In the genomic region with DNA sequence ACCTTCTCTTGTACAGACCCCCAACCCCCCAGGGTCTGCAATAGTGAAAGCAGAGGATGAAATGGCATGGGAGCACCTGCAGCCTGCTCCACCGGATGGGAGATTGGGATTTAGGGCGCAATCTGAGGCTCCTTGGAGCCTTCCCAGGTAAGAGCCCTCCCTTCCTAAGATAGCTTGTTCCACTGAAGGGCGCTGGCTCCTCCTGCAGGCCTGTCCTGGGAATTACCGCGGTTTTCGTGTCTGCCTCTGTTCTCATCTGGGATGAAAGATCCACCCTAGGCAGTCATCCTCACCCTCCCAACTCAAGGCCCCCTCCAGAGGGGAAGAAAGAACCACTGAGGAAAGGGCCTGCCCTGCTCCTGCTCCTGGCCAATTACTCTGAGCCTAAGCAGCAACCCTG, we compare ENCODE assay signal across 9 cellular contexts.
A peak's percentile ranks its signal among the peaks of the same experiment; 100 is the strongest.
DNase-seq lines count a peak whose midpoint lies in the region; ATAC-seq and TF ChIP-seq lines count a peak whose summit lies in the region.
"Had no signal": no experiment of that assay in that cellular context is flagged by ENCODE, and none has a peak within 500 bp of the region (broad histone marks: within the 10 kb centered on the region; RNA-seq: fewer than 3 reads in every experiment).

No MANE protein-coding gene starts in this region.

- H3K27me3 ChIP-seq in GM23248 (replicated peaks; ENCODE audit: insufficient read depth), result no peaks in the 10 kb centered on the region

- H3K27ac Mint-ChIP-seq in nephron, result no peak overlapping the region
- H3K27ac Mint-ChIP-seq: B cell had no signal

- no peaks in the 10 kb centered on the region for H3K79me2 ChIP-seq in GM23248 (ENCODE audit: insufficient read depth)

- H3F3A ChIP-seq in GM23248 (ENCODE audit: insufficient read depth), result no peaks in the 10 kb centered on the region

- WGBS in GM23248 (ENCODE audit: low coverage in 1 of 2, low lambda C conversion rate in 2 of 2, missing lambda C conversion rate in 2 of 2), 2 experiments, result 0 to 6% methylated on average over 3 to 6 of the region's 6 CpGs

- no peak overlapping the region for H3K9ac ChIP-seq in GM23248

- H3K4me2 ChIP-seq in GM23248 (ENCODE audit: unreplicated experiment), result no peak overlapping the region

- peak; percentile 9 for TF ChIP-seq CTCF in cardiac fibroblast (IDR thresholded peaks at IDR 0.05; ENCODE audit: low read depth, low read length)
- peak; percentile 72 to 84 (median 74) for TF ChIP-seq CTCF in nephron (IDR thresholded peaks at IDR 0.05; ENCODE audit: unreplicated experiment in 3 of 3)

- H3K36me3 ChIP-seq in GM23248 (ENCODE audit: low read depth), result no peaks in the 10 kb centered on the region

- no peak overlapping the region for H3K4me3 Mint-ChIP-seq in nephron
- H3K4me3 Mint-ChIP-seq: B cell had no signal

- no peaks in the 10 kb centered on the region for H3K27me3 Mint-ChIP-seq in nephron (ENCODE audit: low read depth)
- H3K27me3 Mint-ChIP-seq: B cell had no signal

- no peaks in the 10 kb centered on the region for H3K9me3 ChIP-seq in GM23248 (ENCODE audit: low read depth)

- H3K4me1 ChIP-seq in GM23248 (ENCODE audit: insufficient read depth), result no peaks in the 10 kb centered on the region

- H3K9me3 Mint-ChIP-seq in nephron, result peaks cover 3% of the 10 kb centered on the region

- no peak overlapping the region for H2AFZ ChIP-seq in GM23248

- in situ Hi-C loops in GM23248 (cut with MboI), result no loop called here

- ATAC-seq in GM18519 (IDR thresholded peaks at IDR 0.05; ENCODE audit: low FRiP score, unreplicated experiment), result no peak

- H3K4me1 Mint-ChIP-seq in nephron, result no peaks in the 10 kb centered on the region
- H3K4me1 Mint-ChIP-seq: B cell had no signal

- no peaks in the 10 kb centered on the region for H3K9me2 ChIP-seq in GM23248 (ENCODE audit: insufficient read depth)

- no peaks in the 10 kb centered on the region for H4K20me1 ChIP-seq in GM23248 (ENCODE audit: insufficient read depth)

- no peak overlapping the region for H3K4me3 ChIP-seq in GM23248
- no peak overlapping the region for H3K4me3 ChIP-seq in cardiac fibroblast (replicated peaks in 1 of 2; ENCODE audit: low read depth in 2 of 2, low read length in 2 of 2)

- no peaks in the 10 kb centered on the region for H3K36me3 Mint-ChIP-seq in nephron (ENCODE audit: low read depth)

- no peak overlapping the region for H3K27ac ChIP-seq in GM23248

- peak; percentile 1 for DNase-seq in NCI-H345 (lab: John Stamatoyannopoulos, UW)
- DNase-seq in NCI-H345 treated with DMSO at 0.1 percent for 48 hours (lab: John Stamatoyannopoulos, UW; ENCODE audit: unreplicated experiment), result no peak
- peak; percentile 6 for DNase-seq in GM23248
- DNase-seq in NCI-H2081 treated with DMSO at 0.1 percent for 48 hours (lab: John Stamatoyannopoulos, UW), result peak; percentile 18
- peak; percentile 0 to 3 for DNase-seq in cardiac fibroblast (ENCODE audit: low read depth in 2 of 2)
- DNase-seq in AG08396 (ENCODE audit: low spot score), result no peak

Comparison
In these comparisons a context has a peak if more than half of its experiments do, and no peak if none do; other contexts are left out.
1. DNase-seq: peak in NCI-H345 (single experiment), GM23248 (single experiment), NCI-H2081 treated with DMSO at 0.1 percent for 48 hours (single experiment) and cardiac fibroblast (2 of 2); none in NCI-H345 treated with DMSO at 0.1 percent for 48 hours (single experiment) and AG08396 (single experiment).